Comparison of ENCODE assay signal across 10 cellular contexts in genomic region chr12:67541625-67541991, GRCh38.
DNase-seq lines count a peak whose midpoint lies in the region; ATAC-seq, FAIRE-seq and TF ChIP-seq lines count a peak whose summit lies in the region.
"Had no signal": no experiment of that assay in that cellular context is flagged by ENCODE, and none has a peak within 500 bp of the region (broad histone marks: within the 10 kb centered on the region; RNA-seq: fewer than 3 reads in every experiment).

No MANE protein-coding gene starts in this region.

- H2BK120ac ChIP-seq in mesendoderm (ENCODE audit: low read depth, low read length) = no peak overlapping the region

- no peaks in the 10 kb centered on the region for H3K36me3 Mint-ChIP-seq in nephron progenitor cell (ENCODE audit: low read depth)

- H3K4ac ChIP-seq in mesendoderm (ENCODE audit: low read depth, low read length) = no peak overlapping the region

- no peaks in the 10 kb centered on the region for H3K79me2 ChIP-seq in mesendoderm (ENCODE audit: control insufficient read depth, insufficient read depth, low read length)

- no peak for FAIRE-seq in bronchial epithelial cell (lab: Jason Lieb, UNC)
- FAIRE-seq: RCC 7860 had no signal

- no peak overlapping the region for H3K27ac Mint-ChIP-seq in nephron progenitor cell

- no peaks in the 10 kb centered on the region for H3K9me3 Mint-ChIP-seq in nephron progenitor cell

- no peaks in the 10 kb centered on the region for H3K36me3 ChIP-seq in bronchial epithelial cell (ENCODE audit: control insufficient read depth, insufficient read depth, low read length)
- H3K36me3 ChIP-seq in mesendoderm (ENCODE audit: control insufficient read depth, insufficient read depth, low read length) = no peaks in the 10 kb centered on the region

- no peak overlapping the region for H4K5ac ChIP-seq in mesendoderm (ENCODE audit: low read length)

- no peak overlapping the region for H2BK5ac ChIP-seq in mesendoderm (ENCODE audit: low read length)

- no peaks in the 10 kb centered on the region for H3K4me1 ChIP-seq in mesendoderm (ENCODE audit: control insufficient read depth, low read depth, low read length)

- H3K23ac ChIP-seq in mesendoderm (ENCODE audit: low read length) = no peak overlapping the region

- peaks cover 1% of the 10 kb centered on the region for H3K27me3 ChIP-seq in bronchial epithelial cell (ENCODE audit: control insufficient read depth, insufficient read depth, low read length)
- no peaks in the 10 kb centered on the region for H3K27me3 ChIP-seq in mesendoderm (ENCODE audit: insufficient read depth, low read length, poor library complexity)

- H3K27ac ChIP-seq in mesendoderm (ENCODE audit: low read depth, low read length) = no peak overlapping the region

- H3K4me1 Mint-ChIP-seq in nephron progenitor cell = peaks cover 8% of the 10 kb centered on the region

- H3K9ac ChIP-seq in mesendoderm (ENCODE audit: low read length) = no peak overlapping the region

- no peak overlapping the region for H3K18ac ChIP-seq in mesendoderm (ENCODE audit: low read length)

- H3K4me2 ChIP-seq in mesendoderm (ENCODE audit: low read length) = no peak overlapping the region

- H2AK5ac ChIP-seq in mesendoderm (ENCODE audit: low read length) = no peak overlapping the region

- H3K4me3 Mint-ChIP-seq in nephron progenitor cell = no peak overlapping the region

- H3K27me3 Mint-ChIP-seq in nephron progenitor cell (ENCODE audit: low read depth, poor library complexity) = peaks cover 25% of the 10 kb centered on the region

- peak; percentile 53 for ATAC-seq in GM19395 (IDR thresholded peaks at IDR 0.05; ENCODE audit: unreplicated experiment)

- H4K8ac ChIP-seq in mesendoderm (ENCODE audit: low read depth, low read length) = no peak overlapping the region

- WGBS in mesendoderm (ENCODE audit: extremely low coverage, insufficient coverage, low lambda C conversion rate) = 100% methylated on average over 2 of the region's 3 CpGs

- DNase-seq in DMS79 (lab: John Stamatoyannopoulos, UW) = peak; percentile 48
- peak; percentile 78 for DNase-seq in NCI-H2107 (lab: John Stamatoyannopoulos, UW)
- DNase-seq in bronchial epithelial cell (ENCODE audit: low read depth) = peak; percentile 18
- DNase-seq in NCI-H1694 treated with DMSO at 0.1 percent for 48 hours (lab: John Stamatoyannopoulos, UW) = no peak
- DNase-seq in mesendoderm = no peak
- no peak for DNase-seq in nephron progenitor cell
- no peak for DNase-seq in cerebellum (ENCODE audit: low spot score)
- DNase-seq: activated CD4-positive, CD25-positive, alpha-beta regulatory T cell treated with anti-CD3 and anti-CD28 coated beads, Interleukin-2, amount 50 U/mL, for 72 hours had no signal

- H3K4me3 ChIP-seq in bronchial epithelial cell (ENCODE audit: low read depth, low read length) (no peak overlapping the region), mesendoderm (ENCODE audit: low read length) (no peak overlapping the region)

- H3K79me1 ChIP-seq in mesendoderm (ENCODE audit: low read length) = no peaks in the 10 kb centered on the region

- H3K56ac ChIP-seq in mesendoderm (ENCODE audit: low read length) = no peak overlapping the region

- no peak overlapping the region for H2BK15ac ChIP-seq in mesendoderm (replicated peaks; ENCODE audit: low read depth)

- TF ChIP-seq CTCF in bronchial epithelial cell (IDR thresholded peaks at IDR 0.05; ENCODE audit: insufficient read depth, low read length, severe bottlenecking) (no peak), nephron progenitor cell (IDR thresholded peaks at IDR 0.05) (no peak)

Comparison
In these comparisons a context has a peak if more than half of its experiments do, and no peak if none do; other contexts are left out.
1. DNase-seq: peak in DMS79 (single experiment), NCI-H2107 (single experiment) and bronchial epithelial cell (single experiment); none in NCI-H1694 treated with DMSO at 0.1 percent for 48 hours (single experiment), mesendoderm (single experiment), nephron progenitor cell (single experiment) and cerebellum (single experiment).